8 cellular contexts compared by ENCODE assay signal in genomic region chr11:59756845-59757244, GRCh38. TPM values are rescaled to one million over a fixed set of nuclear protein-coding genes. Genes with fewer than 3 reads are reported as not detected.
DNase-seq lines count a peak whose midpoint lies in the region; ATAC-seq and TF ChIP-seq lines count a peak whose summit lies in the region.

No MANE protein-coding gene starts in this region.

- no peak overlapping the region for H3K27ac Mint-ChIP-seq in activated CD4-positive, alpha-beta T cell treated with anti-CD3 and anti-CD28 coated beads, Interleukin-2, amount 10 ng/mL, durations not matched to agents 24 days and 14 days
- H3K27ac Mint-ChIP-seq in progenitor cell of endocrine pancreas: peak overlapping the region; percentile 97

- H2AFZ ChIP-seq in PC-9: no peak overlapping the region

- peak overlapping the region; percentile 82 for H3K27ac ChIP-seq in PC-9

- H3K4me1 ChIP-seq in PC-9 (replicated peaks; ENCODE audit: insufficient read depth): peaks cover 19% of the 10 kb centered on the region

- H3F3A ChIP-seq in PC-9 (ENCODE audit: insufficient read depth, low read depth): peaks cover 27% of the 10 kb centered on the region

- no peaks in the 10 kb centered on the region for H3K27me3 ChIP-seq in PC-9 (ENCODE audit: insufficient read depth, low read depth)

- intact Hi-C loops in activated CD4-positive, alpha-beta T cell treated with anti-CD3 and anti-CD28 coated beads, Interleukin-2, amount 10 ng/mL, durations not matched to agents 24 days and 14 days (cut with micrococcal nuclease): loop anchor here (1.0 to 10.0 kb wide), 3 partner anchors 15 to 438 kb away; no protein-coding TSS in a partner anchor
- intact Hi-C loops in PC-9 (cut with micrococcal nuclease; ENCODE audit: unreplicated experiment): loop anchor here (1.0 to 5.0 kb wide), 3 partner anchors 30 to 205 kb away; partner anchors contain the start of gene PATL1

- H3K9me2 ChIP-seq in PC-9 (ENCODE audit: insufficient read depth): no peaks in the 10 kb centered on the region

- CTCF ChIA-PET in PC-9 (lab: Charles Lee): interaction anchor here (1.6 kb wide), 1 partner anchor 54 kb away, joined by 9 read pairs; the partner anchor contains the start of gene MRPL16

- DNase-seq in activated CD4-positive, alpha-beta T cell treated with anti-CD3 and anti-CD28 coated beads, Interleukin-2, amount 10 ng/mL, durations not matched to agents 24 days and 14 days: no peak
- DNase-seq in activated CD4-positive, alpha-beta T cell treated with anti-CD3 and anti-CD28 coated beads, Interleukin-2, amount 50 U/mL, for 1 hour: no peak
- DNase-seq in PC-9: peak; percentile 78 to 87
- no peak for DNase-seq in epithelial cell of proximal tubule (ENCODE audit: low read depth)
- no peak for DNase-seq in progenitor cell of endocrine pancreas (ENCODE audit: low spot score, unreplicated experiment)
- DNase-seq in stimulated activated CD8-positive, alpha-beta memory T cell treated with anti-CD3 and anti-CD28 coated beads, Interleukin-4, amount 100 ng/mL, for 48 hours: no peak
- no peak for DNase-seq in NCI-H1694 treated with DMSO at 0.1 percent for 48 hours (lab: John Stamatoyannopoulos, UW)

- H3K9me3 ChIP-seq in PC-9 (ENCODE audit: insufficient read depth, low read depth): no peaks in the 10 kb centered on the region

- peak overlapping the region; percentile 96 for H3K4me3 Mint-ChIP-seq in activated CD4-positive, alpha-beta T cell treated with anti-CD3 and anti-CD28 coated beads, Interleukin-2, amount 10 ng/mL, durations not matched to agents 24 days and 14 days
- H3K4me3 Mint-ChIP-seq in progenitor cell of endocrine pancreas (ENCODE audit: low read depth): peak overlapping the region; percentile 96

- no peak for ATAC-seq in HG03045 (IDR thresholded peaks at IDR 0.05; ENCODE audit: unreplicated experiment)

- H3K4me1 Mint-ChIP-seq in activated CD4-positive, alpha-beta T cell treated with anti-CD3 and anti-CD28 coated beads, Interleukin-2, amount 10 ng/mL, durations not matched to agents 24 days and 14 days: peaks cover 44% of the 10 kb centered on the region
- peaks cover 35% of the 10 kb centered on the region for H3K4me1 Mint-ChIP-seq in progenitor cell of endocrine pancreas (ENCODE audit: low read depth)

- peaks cover 51% of the 10 kb centered on the region for H4K20me1 ChIP-seq in PC-9 (ENCODE audit: insufficient read depth)

- H3K9me3 Mint-ChIP-seq in activated CD4-positive, alpha-beta T cell treated with anti-CD3 and anti-CD28 coated beads, Interleukin-2, amount 10 ng/mL, durations not matched to agents 24 days and 14 days: no peaks in the 10 kb centered on the region
- H3K9me3 Mint-ChIP-seq in progenitor cell of endocrine pancreas (ENCODE audit: low read depth): no peaks in the 10 kb centered on the region

- POLR2A ChIA-PET in PC-9 (lab: Charles Lee; ENCODE audit: unreplicated experiment): interaction anchor here (0.5 to 2.1 kb wide), 3 partner anchors 88 to 220 kb away, joined by 4 to 29 read pairs (median 6); partner anchors contain the start of gene PATL1

- H3K36me3 Mint-ChIP-seq in activated CD4-positive, alpha-beta T cell treated with anti-CD3 and anti-CD28 coated beads, Interleukin-2, amount 10 ng/mL, durations not matched to agents 24 days and 14 days (ENCODE audit: low read depth): peaks cover 2% of the 10 kb centered on the region
- H3K36me3 Mint-ChIP-seq in progenitor cell of endocrine pancreas (ENCODE audit: insufficient read depth): no peaks in the 10 kb centered on the region

- 0 out of 2 replicates have a peak, but pooled peaks cover 21% of the 10 kb centered on the region for H3K36me3 ChIP-seq in PC-9 (ENCODE audit: low read depth)

- peaks cover 60% of the 10 kb centered on the region for H3K79me2 ChIP-seq in PC-9 (ENCODE audit: low read depth)

- TF ChIP-seq CTCF in PC-9 (conservative IDR thresholded peaks at IDR 0.05) (no peak), epithelial cell of proximal tubule (conservative IDR thresholded peaks at IDR 0.05; ENCODE audit: low read depth, low read length) (no peak), progenitor cell of endocrine pancreas (IDR thresholded peaks at IDR 0.05; ENCODE audit: unreplicated experiment) (no peak)

- H3K4me3 ChIP-seq in PC-9 (peak overlapping the region; percentile 92), epithelial cell of proximal tubule (ENCODE audit: low read depth, low read length) (peak overlapping the region; percentile 76)

- no peaks in the 10 kb centered on the region for H3K27me3 Mint-ChIP-seq in activated CD4-positive, alpha-beta T cell treated with anti-CD3 and anti-CD28 coated beads, Interleukin-2, amount 10 ng/mL, durations not matched to agents 24 days and 14 days
- H3K27me3 Mint-ChIP-seq in progenitor cell of endocrine pancreas: no peaks in the 10 kb centered on the region

- TSS peak; percentile 33 for BruUV-seq in PC-9 (replicated peaks; lab: Mats Ljungman, UMichigan)

- peak overlapping the region; percentile 97 for H3K4me2 ChIP-seq in PC-9

RNA-seq across cellular contexts. Expression of gene STX3, which starts 1.7 kb away (rescaled TPM):
- total RNA-seq in activated CD4-positive, alpha-beta T cell treated with anti-CD3 and anti-CD28 coated beads, Interleukin-2, amount 10 ng/mL, durations not matched to agents 24 days and 14 days: 19.2 and 20.1 TPM in 2 replicates
- total RNA-seq in PC-9 (2021) (45.2 and 50.1 TPM in 2 replicates), epithelial cell of proximal tubule (45.0 and 55.4 TPM in 2 replicates), progenitor cell of endocrine pancreas (91.5 and 113 TPM in 2 replicates)

RNA-seq across cellular contexts. Expression of gene OR10V1, which starts 43.2 kb away (rescaled TPM):
- total RNA-seq in activated CD4-positive, alpha-beta T cell treated with anti-CD3 and anti-CD28 coated beads, Interleukin-2, amount 10 ng/mL, durations not matched to agents 24 days and 14 days: not detected in 2 replicates
- total RNA-seq in PC-9 (2021) (not detected in 2 replicates), epithelial cell of proximal tubule (not detected in 2 replicates), progenitor cell of endocrine pancreas (not detected in 2 replicates)

RNA-seq across cellular contexts. Expression of gene MRPL16, which starts 53.7 kb away (rescaled TPM):
- total RNA-seq in activated CD4-positive, alpha-beta T cell treated with anti-CD3 and anti-CD28 coated beads, Interleukin-2, amount 10 ng/mL, durations not matched to agents 24 days and 14 days: 96.8 and 97.4 TPM in 2 replicates
- total RNA-seq in PC-9 (2021) (64.7 and 82.0 TPM in 2 replicates), epithelial cell of proximal tubule (76.9 and 92.6 TPM in 2 replicates), progenitor cell of endocrine pancreas (44.2 and 44.7 TPM in 2 replicates)

Comparison
In these comparisons a context has a peak if more than half of its experiments do, and no peak if none do; other contexts are left out.
1. DNase-seq: peak in PC-9 (2 of 2); none in activated CD4-positive, alpha-beta T cell treated with anti-CD3 and anti-CD28 coated beads, Interleukin-2, amount 10 ng/mL, durations not matched to agents 24 days and 14 days (single experiment), activated CD4-positive, alpha-beta T cell treated with anti-CD3 and anti-CD28 coated beads, Interleukin-2, amount 50 U/mL, for 1 hour (single experiment), epithelial cell of proximal tubule (single experiment), progenitor cell of endocrine pancreas (single experiment), stimulated activated CD8-positive, alpha-beta memory T cell treated with anti-CD3 and anti-CD28 coated beads, Interleukin-4, amount 100 ng/mL, for 48 hours (single experiment) and NCI-H1694 treated with DMSO at 0.1 percent for 48 hours (single experiment).